8 cellular contexts compared by ENCODE assay signal in the genomic region with DNA sequence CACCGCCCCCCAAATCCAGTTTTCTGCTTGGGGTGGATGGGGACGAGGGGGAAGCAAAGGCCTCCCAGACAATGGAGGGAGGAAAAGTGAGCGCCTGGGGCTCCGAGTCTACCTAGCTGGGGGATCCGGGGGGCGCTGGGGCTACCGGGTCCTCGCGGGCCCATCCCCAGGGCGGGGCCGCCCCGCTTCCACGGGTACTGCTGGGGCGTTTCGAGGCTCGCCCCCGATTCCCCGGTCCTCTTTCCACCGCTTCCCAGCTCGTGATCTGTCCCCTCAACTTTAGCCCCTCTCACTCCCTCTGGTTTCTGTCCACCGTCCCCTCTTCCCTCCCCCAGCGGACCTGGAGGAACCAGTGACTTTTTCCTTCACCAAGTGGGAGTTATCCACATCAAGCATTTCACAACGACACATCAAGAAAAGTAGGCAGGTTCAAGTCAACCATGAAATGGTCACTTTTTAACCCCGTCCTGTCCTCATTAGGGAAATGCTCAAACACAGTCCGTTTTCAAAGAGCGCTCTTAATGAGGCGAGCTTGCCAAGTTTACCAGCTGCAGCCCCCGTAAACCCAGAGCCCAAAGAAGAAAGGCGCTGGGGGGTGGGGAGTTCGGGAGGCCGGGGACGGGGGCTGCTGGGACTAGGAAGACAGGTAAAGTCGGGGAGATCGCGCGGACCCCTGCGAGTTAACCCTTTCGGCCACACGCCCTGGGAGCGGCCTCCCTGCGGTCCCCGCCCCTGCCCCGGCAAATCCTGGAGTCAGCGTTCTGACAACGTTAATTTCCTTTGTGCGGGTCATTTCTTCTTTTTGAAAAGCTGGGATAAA. TPM values are rescaled to one million over a fixed set of nuclear protein-coding genes. Genes with fewer than 3 reads are reported as not detected.
DNase-seq lines count a peak whose midpoint lies in the region; ATAC-seq and TF ChIP-seq lines count a peak whose summit lies in the region.

No MANE protein-coding gene starts in this region.

- H3K27ac ChIP-seq in Panc1 (ENCODE audit: low read length) (peak overlapping the region; percentile 84), endodermal cell (ENCODE audit: low read depth, low read length) (no peak overlapping the region), mesendoderm (ENCODE audit: low read depth, low read length) (peak overlapping the region; percentile 100), urinary bladder (ENCODE audit: low read depth) (peak overlapping the region; percentile 83)

- ATAC-seq in Panc1 = peak; percentile 12
- ATAC-seq in GM18511 (IDR thresholded peaks at IDR 0.05; ENCODE audit: unreplicated experiment) = no peak

- peak overlapping the region; percentile 89 for H3K27ac Mint-ChIP-seq in endodermal cell

- peaks cover 30% of the 10 kb centered on the region for H3K4me1 Mint-ChIP-seq in endodermal cell

- DNase-seq in NCI-H82 (lab: John Stamatoyannopoulos, UW) (peak; percentile 71), NCI-H82 treated with DMSO at 0.1 percent for 48 hours (lab: John Stamatoyannopoulos, UW; ENCODE audit: unreplicated experiment) (no peak), Panc1 (ENCODE audit: low read depth, low spot score) (no peak), endodermal cell (peak; percentile 82), mesendoderm (peak; percentile 88), NCI-H187 (lab: John Stamatoyannopoulos, UW) (no peak)

- H3K27me3 ChIP-seq in Panc1 (ENCODE audit: control insufficient read depth, insufficient read depth, low read length) (no peaks in the 10 kb centered on the region), endodermal cell (ENCODE audit: control insufficient read depth, insufficient read depth, low read length, poor library complexity, severe bottlenecking) (peaks cover 71% of the 10 kb centered on the region), mesendoderm (ENCODE audit: insufficient read depth, low read length, poor library complexity) (no peaks in the 10 kb centered on the region)

- POLR2A ChIA-PET in Panc1 (lab: Charles Lee) = interaction anchor here (0.7 kb wide), 1 partner anchor 41 kb away, joined by 4 read pairs; no protein-coding TSS in a partner anchor

- peak overlapping the region; percentile 99 for H3K4ac ChIP-seq in mesendoderm (ENCODE audit: low read depth, low read length)

- CTCF ChIA-PET in Panc1 (lab: Charles Lee) = no interaction called here

- H3K79me2 ChIP-seq in mesendoderm (ENCODE audit: control insufficient read depth, insufficient read depth, low read length) = peaks cover 2% of the 10 kb centered on the region

- peaks cover 73% of the 10 kb centered on the region for H3K27me3 Mint-ChIP-seq in endodermal cell (ENCODE audit: insufficient read depth)

- BruUV-seq in Panc1 (replicated peaks; lab: Mats Ljungman, UMichigan) = no TSS peak

- H3K4me2 ChIP-seq in mesendoderm (ENCODE audit: low read length) = peak overlapping the region; percentile 47

- H3K36me3 ChIP-seq in Panc1 (ENCODE audit: control insufficient read depth, insufficient read depth, low read length) = no peaks in the 10 kb centered on the region
- no peaks in the 10 kb centered on the region for H3K36me3 ChIP-seq in endodermal cell (ENCODE audit: control insufficient read depth, insufficient read depth, low read length)
- H3K36me3 ChIP-seq in mesendoderm (ENCODE audit: control insufficient read depth, insufficient read depth, low read length) = no peaks in the 10 kb centered on the region
- no peaks in the 10 kb centered on the region for H3K36me3 ChIP-seq in urinary bladder (ENCODE audit: insufficient read depth)

- H3K23ac ChIP-seq in mesendoderm (ENCODE audit: low read length) = peak overlapping the region; percentile 82

- H3K4me1 ChIP-seq in Panc1 (ENCODE audit: control insufficient read depth, insufficient read depth, low read length) (peaks cover 4% of the 10 kb centered on the region), endodermal cell (ENCODE audit: control insufficient read depth, insufficient read depth, low read length) (peaks cover 5% of the 10 kb centered on the region), mesendoderm (ENCODE audit: control insufficient read depth, low read depth, low read length) (peaks cover 4% of the 10 kb centered on the region), urinary bladder (ENCODE audit: insufficient read depth) (no peaks in the 10 kb centered on the region)

- H3K9ac ChIP-seq in endodermal cell (ENCODE audit: extremely low read depth, low read length, poor library complexity, severe bottlenecking) (peak overlapping the region; percentile 58), mesendoderm (ENCODE audit: low read length) (peak overlapping the region; percentile 86)

- H4K8ac ChIP-seq in mesendoderm (ENCODE audit: low read depth, low read length) = no peak overlapping the region

- intact Hi-C loops in Panc1 (cut with micrococcal nuclease; ENCODE audit: unreplicated experiment) = no loop called here

- H3K4me3 Mint-ChIP-seq in endodermal cell = peak overlapping the region; percentile 82

- H3K4me3 ChIP-seq in Panc1 (ENCODE audit: low read depth in 2 of 2, low read length in 2 of 2) (peak overlapping the region; percentile 41 to 60), endodermal cell (ENCODE audit: low read length) (peak overlapping the region; percentile 88), mesendoderm (ENCODE audit: low read length) (peak overlapping the region; percentile 39), urinary bladder (ENCODE audit: low read depth, low read length) (peak overlapping the region; percentile 97)

- peak overlapping the region; percentile 100 for H3K18ac ChIP-seq in mesendoderm (ENCODE audit: low read length)

- H2BK15ac ChIP-seq in mesendoderm (replicated peaks; ENCODE audit: low read depth) = peak overlapping the region; percentile 10

- H3K9me3 ChIP-seq in Panc1 (ENCODE audit: control insufficient read depth, insufficient read depth, low read depth, low read length) (no peaks in the 10 kb centered on the region), endodermal cell (ENCODE audit: control insufficient read depth, low read length) (no peaks in the 10 kb centered on the region)

- peak overlapping the region; percentile 2 for H4K5ac ChIP-seq in mesendoderm (ENCODE audit: low read length)

- H3K9me3 Mint-ChIP-seq in endodermal cell = no peaks in the 10 kb centered on the region

- no peaks in the 10 kb centered on the region for H3K79me1 ChIP-seq in mesendoderm (ENCODE audit: low read length)

- TF ChIP-seq CTCF in Panc1 (IDR thresholded peaks at IDR 0.05) (no peak), endodermal cell (conservative IDR thresholded peaks at IDR 0.05) (no peak)

- in situ Hi-C loops in Panc1 (cut with HindIII; ENCODE audit: low pct_unique_long_range_greater_than_20kb, low sequenced_read_pairs) = no loop called here

- peak overlapping the region; percentile 97 for H2BK120ac ChIP-seq in mesendoderm (ENCODE audit: low read depth, low read length)

- H2AK5ac ChIP-seq in mesendoderm (ENCODE audit: low read length) = no peak overlapping the region

- H3K56ac ChIP-seq in mesendoderm (ENCODE audit: low read length) = peak overlapping the region; percentile 92

- no peaks in the 10 kb centered on the region for H3K36me3 Mint-ChIP-seq in endodermal cell (ENCODE audit: low read depth)

- peak overlapping the region; percentile 82 for H2BK5ac ChIP-seq in mesendoderm (ENCODE audit: low read length)

- WGBS in endodermal cell (ENCODE audit: insufficient coverage in 1 of 2, insufficient read length in 1 of 2), 2 experiments = 0 to 1% methylated on average over 6 to 45 of the region's 46 CpGs
- no CpG with 5 or more reads among the region's 46 CpGs for WGBS in mesendoderm (ENCODE audit: extremely low coverage, insufficient coverage, low lambda C conversion rate)
- WGBS in urinary bladder = 2% methylated on average over 46 of the region's 46 CpGs

RNA-seq across cellular contexts. Expression of gene NFIB, which starts 2.0 kb away (rescaled TPM):
- 26.7 TPM for total RNA-seq in Panc1 (2021; ENCODE audit: unreplicated experiment)
- 5.0 TPM for polyA plus RNA-seq in Panc1 (2012; ENCODE audit: insufficient read length)
- 10 to 100 TPM in 1 of 2 donors, 1 to 10 TPM in 1; 5.3 to 14.1 TPM for total RNA-seq in endodermal cell
- 5.5 TPM for polyA plus RNA-seq in endodermal cell (2013, experiment 1 of 2)
- polyA plus RNA-seq in endodermal cell (2013, experiment 2 of 2) = 6.1 TPM
- polyA plus RNA-seq in mesendoderm (2013, experiment 1 of 2) = 1.8 TPM
- 1.5 TPM for polyA plus RNA-seq in mesendoderm (2013, experiment 2 of 2)
- 217 TPM for total RNA-seq in urinary bladder
- polyA plus RNA-seq in urinary bladder = 20.8 TPM

Comparison
In these comparisons a context has a peak if more than half of its experiments do, and no peak if none do; other contexts are left out.
1. DNase-seq: peak in NCI-H82 (single experiment), endodermal cell (single experiment) and mesendoderm (single experiment); none in NCI-H82 treated with DMSO at 0.1 percent for 48 hours (single experiment), Panc1 (single experiment) and NCI-H187 (0 of 2).
2. H3K4me3 ChIP-seq: peak in every context shown above with its lines; median percentile 97 in urinary bladder; 88 in endodermal cell; 50 in Panc1; 39 in mesendoderm.